13 cellular contexts compared by ENCODE assay signal in the genomic region with DNA sequence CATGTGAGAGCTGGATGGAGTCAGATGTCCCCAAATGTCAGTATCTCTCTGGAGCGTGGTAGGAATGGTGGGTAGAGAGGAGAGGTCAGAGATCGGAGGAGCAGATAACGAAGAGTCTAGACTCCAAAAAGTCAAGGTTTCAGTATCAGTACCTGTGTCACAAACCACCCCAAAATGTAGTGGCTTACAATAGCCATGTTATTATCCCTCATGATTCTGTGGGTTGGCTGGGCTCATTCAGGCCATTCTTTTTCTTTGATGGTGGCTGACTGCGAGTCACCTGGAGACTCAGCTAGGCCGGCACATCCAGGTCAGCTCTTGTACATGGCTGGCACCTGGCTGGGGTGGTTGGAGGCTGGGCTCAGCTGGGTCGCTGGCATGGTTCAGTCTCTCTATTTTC. TPM values are rescaled to one million over a fixed set of nuclear protein-coding genes. Genes with fewer than 3 reads are reported as not detected.
A peak's percentile ranks its signal among the peaks of the same experiment; 100 is the strongest.
DNase-seq lines count a peak whose midpoint lies in the region; ATAC-seq and TF ChIP-seq lines count a peak whose summit lies in the region.
"Had no signal": no experiment of that assay in that cellular context is flagged by ENCODE, and none has a peak within 500 bp of the region (broad histone marks: within the 10 kb centered on the region; RNA-seq: fewer than 3 reads in every experiment).

No MANE protein-coding gene starts in this region.

- peak overlapping the region; percentile 92 for H3K4me3 Mint-ChIP-seq in activated T-helper 17 cell treated with anti-CD3 and anti-CD28 coated beads, Interleukin-2, amount 50 U/mL, for 72 hours
- H3K4me3 Mint-ChIP-seq: endodermal cell had no signal

- H3K27me3 Mint-ChIP-seq in activated T-helper 17 cell treated with anti-CD3 and anti-CD28 coated beads, Interleukin-2, amount 50 U/mL, for 72 hours: no peaks in the 10 kb centered on the region

- no peak for TF ChIP-seq CTCF in GM20000 (IDR thresholded peaks at IDR 0.05; ENCODE audit: extremely low read depth, missing control alignments)

- peaks cover 54% of the 10 kb centered on the region for H3K4me1 Mint-ChIP-seq in activated T-helper 17 cell treated with anti-CD3 and anti-CD28 coated beads, Interleukin-2, amount 50 U/mL, for 72 hours

- H3K36me3 Mint-ChIP-seq in activated T-helper 17 cell treated with anti-CD3 and anti-CD28 coated beads, Interleukin-2, amount 50 U/mL, for 72 hours (ENCODE audit: low read depth): peaks cover 79% of the 10 kb centered on the region

- in situ Hi-C loops in KBM-7 (cut with MboI; ENCODE audit: low pct_unique_long_range_greater_than_20kb, low sequenced_read_pairs): no loop called here

- H3K9me3 Mint-ChIP-seq in activated T-helper 17 cell treated with anti-CD3 and anti-CD28 coated beads, Interleukin-2, amount 50 U/mL, for 72 hours: peaks cover 12% of the 10 kb centered on the region

- DNase-seq in Right ventricle myocardium superior: peak; percentile 9
- no peak for DNase-seq in left cardiac atrium
- no peak for DNase-seq in GOT3 (lab: John Stamatoyannopoulos, UW)
- no peak for DNase-seq in KBM-7
- no peak for DNase-seq in GM20000 (ENCODE audit: low spot score)
- no peak for DNase-seq in DMS153 (lab: John Stamatoyannopoulos, UW)
- DNase-seq: endodermal cell, GM23248, NCI-H1105 treated with DMSO at 0.1 percent for 48 hours, T1000 had no signal

- peak overlapping the region; percentile 91 for H3K27ac Mint-ChIP-seq in activated T-helper 17 cell treated with anti-CD3 and anti-CD28 coated beads, Interleukin-2, amount 50 U/mL, for 72 hours
- H3K27ac Mint-ChIP-seq: endodermal cell had no signal

- ATAC-seq in Right ventricle myocardium superior (ENCODE audit: poor library complexity) (no peak), left cardiac atrium (no peak), HG03135 (IDR thresholded peaks at IDR 0.05; ENCODE audit: unreplicated experiment) (peak; percentile 3)
- ATAC-seq in activated T-helper 17 cell treated with anti-CD3 and anti-CD28 coated beads, Interleukin-2, amount 50 U/mL, for 72 hours (replicated peaks): peak; percentile 53

- intact Hi-C loops in Right ventricle myocardium superior (cut with DNase I) (no loop called here), left cardiac atrium (cut with DNase I) (no loop called here)

RNA-seq across cellular contexts. Expression of a gene that starts 7.3 kb away (rescaled TPM):
- total RNA-seq in Right ventricle myocardium superior (not detected), left cardiac atrium (not detected)
- 10 to 100 TPM in 1 of 2 donors, 1 to 10 TPM in 1; 2.6 to 16.2 TPM for total RNA-seq in activated T-helper 17 cell treated with anti-CD3 and anti-CD28 coated beads, Interleukin-2, amount 50 U/mL, for 72 hours
- total RNA-seq: GM23248, skeletal muscle tissue had no signal

RNA-seq across cellular contexts. Expression of a gene that starts 24.5 kb away (rescaled TPM):
- total RNA-seq in Right ventricle myocardium superior: 4.1 TPM
- total RNA-seq in left cardiac atrium: 10 to 100 TPM in 1 of 2 donors, 1 to 10 TPM in 1; 6.4 to 12.5 TPM
- total RNA-seq in activated T-helper 17 cell treated with anti-CD3 and anti-CD28 coated beads, Interleukin-2, amount 50 U/mL, for 72 hours: 1,000 to 10,000 TPM in 1 of 2 donors, 100 to 1,000 TPM in 1; 674 to 1,069 TPM

RNA-seq across cellular contexts. Expression of a gene that starts 31.5 kb away (rescaled TPM):
- total RNA-seq in Right ventricle myocardium superior (1.5 TPM), left cardiac atrium (1 to 10 TPM; 1.8 to 2.9 TPM)
- 10 to 100 TPM in 1 of 2 donors, 1 to 10 TPM in 1; 5.0 to 16.3 TPM for total RNA-seq in activated T-helper 17 cell treated with anti-CD3 and anti-CD28 coated beads, Interleukin-2, amount 50 U/mL, for 72 hours

Comparison
In these comparisons a context has a peak if more than half of its experiments do, and no peak if none do; other contexts are left out.
1. ATAC-seq: peak in HG03135 (single experiment) and activated T-helper 17 cell treated with anti-CD3 and anti-CD28 coated beads, Interleukin-2, amount 50 U/mL, for 72 hours (single experiment); none in Right ventricle myocardium superior (single experiment) and left cardiac atrium (0 of 2).
2. RNA of a gene that starts 24.5 kb away (total RNA-seq): 674 to 1,069 TPM in activated T-helper 17 cell treated with anti-CD3 and anti-CD28 coated beads, Interleukin-2, amount 50 U/mL, for 72 hours; 6.4 to 12.5 TPM in left cardiac atrium and 4.1 TPM in Right ventricle myocardium superior (single experiment); every median in the first group is over 10 times any median in the second.